27 cellular contexts compared by ENCODE assay signal in genomic region chr20:61872371-61872900, GRCh38.
"Had no signal": no experiment of that assay in that cellular context is flagged by ENCODE, and none has a peak within 500 bp of the region (broad histone marks: within the 10 kb centered on the region; RNA-seq: fewer than 3 reads in every experiment).

No MANE protein-coding gene starts in this region.

- H3K4me1 ChIP-seq: colonic mucosa, gastrocnemius medialis, heart right ventricle, lower lobe of right lung had no signal

- H3K27ac ChIP-seq: colonic mucosa, epithelial cell of prostate, esophagus squamous epithelium, gastrocnemius medialis, heart right ventricle, lower lobe of right lung had no signal

- DNase-seq: colonic mucosa; cortex of kidney; effector CD8-positive, alpha-beta T cell; effector memory CD8-positive, alpha-beta T cell; endodermal cell; erythroblast; esophagus squamous epithelium; foreskin fibroblast; foreskin melanocyte; gastrocnemius medialis; glutamatergic neuron; hippocampal formation; islet precursor cell; kidney; kidney glomerular epithelial cell; left colon; left ventricle myocardium superior; lower lobe of right lung; mesenchymal stem cell had no signal

- H3K27me3 ChIP-seq: colonic mucosa, gastrocnemius medialis had no signal

- H3K27ac Mint-ChIP-seq: dendritic cell treated with granulocyte-macrophage colony-stimulating factor and Interleukin-4, amounts not matched to agents 40 ng/mL and 50 ng/mL, for 4 days; effector memory CD8-positive, alpha-beta T cell; endodermal cell; mesothelial cell of epicardium had no signal

- ATAC-seq: effector memory CD8-positive, alpha-beta T cell; esophagus mucosa; gastrocnemius medialis; heart right ventricle; left colon; left lobe of liver; left ventricle myocardium superior; lower lobe of right lung; mucosa of descending colon had no signal

- FAIRE-seq: endometrium, kidney had no signal

- H3K4me3 Mint-ChIP-seq: dendritic cell treated with granulocyte-macrophage colony-stimulating factor and Interleukin-4, amounts not matched to agents 40 ng/mL and 50 ng/mL, for 4 days; effector memory CD8-positive, alpha-beta T cell; endodermal cell; mesothelial cell of epicardium had no signal

- H3K9me3 Mint-ChIP-seq: dendritic cell treated with granulocyte-macrophage colony-stimulating factor and Interleukin-4, amounts not matched to agents 40 ng/mL and 50 ng/mL, for 4 days; effector memory CD8-positive, alpha-beta T cell had no signal

- H3K9me3 ChIP-seq: colonic mucosa, esophagus squamous epithelium, gastrocnemius medialis, lower lobe of right lung, mucosa of descending colon had no signal

- H3K4me3 ChIP-seq: colonic mucosa, esophagus squamous epithelium, gastrocnemius medialis, heart right ventricle, lower lobe of right lung, mucosa of descending colon had no signal

- H3K4me1 Mint-ChIP-seq: endodermal cell, mesothelial cell of epicardium had no signal

- H3K27me3 Mint-ChIP-seq: dendritic cell treated with granulocyte-macrophage colony-stimulating factor and Interleukin-4, amounts not matched to agents 40 ng/mL and 50 ng/mL, for 4 days had no signal

- H3K36me3 ChIP-seq: colonic mucosa, esophagus squamous epithelium, gastrocnemius medialis, heart right ventricle, lower lobe of right lung had no signal

- H3K36me3 Mint-ChIP-seq: mesothelial cell of epicardium had no signal
